17 cellular contexts compared by ENCODE assay signal in the genomic region with DNA sequence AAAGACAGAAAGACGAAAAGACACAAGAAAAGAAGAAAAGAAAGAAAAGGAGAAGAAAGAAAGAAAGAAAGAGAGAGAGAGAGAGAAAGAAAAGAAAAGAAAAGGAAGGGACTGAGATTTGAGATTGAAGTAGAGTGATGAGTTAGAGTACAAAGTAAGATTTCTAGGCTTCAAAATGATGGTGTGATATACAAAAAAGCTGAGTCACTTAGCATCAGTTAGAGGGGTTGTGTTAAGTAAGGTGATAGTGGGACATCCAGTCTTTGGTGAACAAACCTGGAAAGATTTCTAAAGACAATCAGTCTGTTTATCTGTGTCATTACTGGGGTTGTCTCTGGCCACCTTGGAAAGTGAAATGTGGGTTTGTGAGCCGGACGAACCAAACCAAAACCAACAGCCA. TPM values are rescaled to one million over a fixed set of nuclear protein-coding genes. Genes with fewer than 3 reads are reported as not detected.
DNase-seq lines count a peak whose midpoint lies in the region; ATAC-seq, FAIRE-seq and TF ChIP-seq lines count a peak whose summit lies in the region.
"Had no signal": no experiment of that assay in that cellular context is flagged by ENCODE, and none has a peak within 500 bp of the region (broad histone marks: within the 10 kb centered on the region; RNA-seq: fewer than 3 reads in every experiment).

No MANE protein-coding gene starts in this region.

- peak overlapping the region; percentile 65 for H2BK20ac ChIP-seq in IMR-90 (ENCODE audit: low read depth, low read length)

- WGBS in mammary epithelial cell (ENCODE audit: low coverage, missing lambda C conversion rate): 100% methylated on average over 2 of the region's 3 CpGs
- no CpG with 5 or more reads among the region's 3 CpGs for WGBS in IMR-90 (ENCODE audit: extremely low coverage in 2 of 2, insufficient read length in 1 of 2), 2 experiments
- WGBS in ovary, 3 donors: 89 to 97% (median 92%) methylated on average over 3 of the region's 3 CpGs

- H3K23ac ChIP-seq in IMR-90 (ENCODE audit: low read depth, low read length): peak overlapping the region; percentile 56; the same call in 1 of the 2 replicates

- no peaks in the 10 kb centered on the region for H3K79me1 ChIP-seq in IMR-90 (ENCODE audit: low read depth in 1 of 2, low read length in 2 of 2)

- H4K20me1 ChIP-seq in mammary epithelial cell (ENCODE audit: insufficient read depth, low read length) (no peaks in the 10 kb centered on the region), IMR-90 (ENCODE audit: insufficient read depth, low read length) (no peaks in the 10 kb centered on the region), osteoblast (ENCODE audit: insufficient read depth, low read length) (no peaks in the 10 kb centered on the region)
- H4K20me1 ChIP-seq: BLaER1 treated with 17β-estradiol and CSF1 and Interleukin-3, amounts not matched to agents 10 nM and 100 nM had no signal

- H3K36me3 Mint-ChIP-seq in MCF 10A (ENCODE audit: insufficient read depth, unreplicated experiment): peaks cover 10% of the 10 kb centered on the region
- H3K36me3 Mint-ChIP-seq: CD4-positive, CD25-positive, alpha-beta regulatory T cell had no signal

- intact Hi-C loops in mammary epithelial cell (cut with micrococcal nuclease): no loop called here
- intact Hi-C loops in MCF 10A (cut with micrococcal nuclease): no loop called here
- intact Hi-C loops in IMR-90 (cut with micrococcal nuclease): no loop called here
- intact Hi-C loops in ovary (cut with DNase I): no loop called here

- peaks cover 17% of the 10 kb centered on the region for H3K9me1 ChIP-seq in IMR-90 (ENCODE audit: insufficient read depth, low read length)

- H3K9ac ChIP-seq in mammary epithelial cell (ENCODE audit: insufficient read depth, low read length) (no peak overlapping the region), IMR-90 (ENCODE audit: low read depth, low read length) (no peak overlapping the region)
- H3K9ac ChIP-seq: BLaER1 treated with 17β-estradiol and CSF1 and Interleukin-3, amounts not matched to agents 10 nM and 100 nM had no signal

- no peak for TF ChIP-seq EP300 in ovary (IDR thresholded peaks at IDR 0.05)

- H3K4me2 ChIP-seq in mammary epithelial cell (ENCODE audit: insufficient read depth, low read depth, low read length) (no peak overlapping the region), IMR-90 (ENCODE audit: low read depth, low read length) (no peak overlapping the region), osteoblast (ENCODE audit: insufficient read depth, low read length) (no peak overlapping the region)
- H3K4me2 ChIP-seq: BLaER1 treated with 17β-estradiol and CSF1 and Interleukin-3, amounts not matched to agents 10 nM and 100 nM had no signal

- no peak for TF ChIP-seq RAD21 in IMR-90 (IDR thresholded peaks at IDR 0.05; ENCODE audit: low read length)

- H4K91ac ChIP-seq in IMR-90 (ENCODE audit: insufficient read depth, low read depth, low read length): peak overlapping the region; percentile 72; the same call in 1 of the 2 replicates

- no peaks in the 10 kb centered on the region for H3K36me3 ChIP-seq in mammary epithelial cell (ENCODE audit: insufficient read depth, low read length)
- H3K36me3 ChIP-seq in IMR-90 (ENCODE audit: control insufficient read depth, insufficient read depth, low read length): no peaks in the 10 kb centered on the region
- H3K36me3 ChIP-seq in bronchial epithelial cell (ENCODE audit: control insufficient read depth, insufficient read depth, low read length): no peaks in the 10 kb centered on the region
- no peaks in the 10 kb centered on the region for H3K36me3 ChIP-seq in osteoblast (ENCODE audit: insufficient read depth, low read length)
- H3K36me3 ChIP-seq in ovary: no peaks in the 10 kb centered on the region
- H3K36me3 ChIP-seq: BLaER1 treated with 17β-estradiol and CSF1 and Interleukin-3, amounts not matched to agents 10 nM and 100 nM had no signal

- no peak overlapping the region for H3K4me3 ChIP-seq in mammary epithelial cell (replicated peaks in 1 of 3; ENCODE audit: insufficient read depth in 1 of 3, low read depth in 2 of 3, low read length in 3 of 3)
- no peak overlapping the region for H3K4me3 ChIP-seq in IMR-90 (ENCODE audit: insufficient read depth, low read depth, low read length)
- no peak overlapping the region for H3K4me3 ChIP-seq in bronchial epithelial cell (ENCODE audit: low read depth, low read length)
- H3K4me3 ChIP-seq in osteoblast (ENCODE audit: insufficient read depth, low read length): no peak overlapping the region
- H3K4me3 ChIP-seq in ovary: no peak overlapping the region
- H3K4me3 ChIP-seq: BLaER1 treated with 17β-estradiol and CSF1 and Interleukin-3, amounts not matched to agents 10 nM and 100 nM; GM12878 had no signal

- H4K5ac ChIP-seq in IMR-90 (ENCODE audit: low read depth, low read length): peak overlapping the region; percentile 76; the same call in 1 of the 2 replicates

- H3K27me3 ChIP-seq in mammary epithelial cell (ENCODE audit: insufficient read depth, low read length) (no peaks in the 10 kb centered on the region), IMR-90 (ENCODE audit: control insufficient read depth, insufficient read depth, low read length) (no peaks in the 10 kb centered on the region), bronchial epithelial cell (ENCODE audit: control insufficient read depth, insufficient read depth, low read length) (no peaks in the 10 kb centered on the region), osteoblast (ENCODE audit: insufficient read depth, low read length) (no peaks in the 10 kb centered on the region), ovary (no peaks in the 10 kb centered on the region)
- H3K27me3 ChIP-seq: BLaER1 treated with 17β-estradiol and CSF1 and Interleukin-3, amounts not matched to agents 10 nM and 100 nM had no signal

- H3K4ac ChIP-seq in IMR-90 (ENCODE audit: low read depth, low read length): peak overlapping the region; percentile 97

- H4K8ac ChIP-seq in IMR-90 (ENCODE audit: low read depth in 2 of 2, low read length in 2 of 2): peak overlapping the region in 1 of 2 experiments; percentile 10; a peak in 3 of 4 replicates

- no peaks in the 10 kb centered on the region for H3K9me3 Mint-ChIP-seq in MCF 10A (ENCODE audit: unreplicated experiment)
- H3K9me3 Mint-ChIP-seq: H9 had no signal

- BruUV-seq in mammary epithelial cell (replicated peaks; lab: Mats Ljungman, UMichigan) (no TSS peak), MCF 10A (replicated peaks; lab: Mats Ljungman, UMichigan) (no TSS peak), IMR-90 (replicated peaks; lab: Mats Ljungman, UMichigan) (no TSS peak)

- H2AK5ac ChIP-seq in IMR-90 (ENCODE audit: low read depth, low read length): peak overlapping the region; percentile 2; the same call in 1 of the 2 replicates

- H3K4me1 Mint-ChIP-seq in MCF 10A (ENCODE audit: insufficient read depth, unreplicated experiment): peaks cover 22% of the 10 kb centered on the region
- H3K4me1 Mint-ChIP-seq: CD4-positive, CD25-positive, alpha-beta regulatory T cell; H9 had no signal

- H3K14ac ChIP-seq in IMR-90 (replicated peaks; ENCODE audit: low read depth, low read length): peak overlapping the region; percentile 3

- H3K4me1 ChIP-seq in mammary epithelial cell (ENCODE audit: insufficient read depth, low read length): peaks cover 32% of the 10 kb centered on the region
- H3K4me1 ChIP-seq in IMR-90 (ENCODE audit: control insufficient read depth, insufficient read depth, low read length): peaks cover 25% of the 10 kb centered on the region
- H3K4me1 ChIP-seq in osteoblast (ENCODE audit: insufficient read depth, low read length): peaks cover 12% of the 10 kb centered on the region
- peaks cover 3% of the 10 kb centered on the region for H3K4me1 ChIP-seq in ovary (ENCODE audit: insufficient read depth)

- peak overlapping the region; percentile 11 for H2BK5ac ChIP-seq in IMR-90 (ENCODE audit: low read depth, low read length, poor library complexity, severe bottlenecking)

- dilution Hi-C loops in mammary epithelial cell (cut with HindIII; ENCODE audit: low sequenced_read_pairs) (no loop called here), IMR-90 (cut with HindIII; ENCODE audit: low sequenced_read_pairs, unreplicated experiment) (no loop called here)

- no peak for ATAC-seq in IMR-90 (ENCODE audit: low read depth)
- ATAC-seq: GM12878 had no signal

- CTCF ChIA-PET in mammary epithelial cell (lab: Charles Lee; ENCODE audit: low non-redundant PET): no interaction called here
- CTCF ChIA-PET in MCF 10A (lab: Yijun Ruan, JAX): interaction anchor here (0.5 to 1.1 kb wide), 3 partner anchors 9 to 42 kb away, joined by 3 read pairs; no protein-coding TSS in a partner anchor
- CTCF ChIA-PET in IMR-90 (lab: Yijun Ruan, JAX): no interaction called here

- DNase-seq in mammary epithelial cell (no peak), MCF 10A (ENCODE audit: unreplicated experiment) (no peak), IMR-90 (no peak), bronchial epithelial cell (ENCODE audit: low read depth) (no peak), osteoblast (ENCODE audit: insufficient read length, low spot score, missing footprints) (no peak), ovary (no peak), DMS114 treated with DMSO at 0.1 percent for 48 hours (lab: John Stamatoyannopoulos, UW; ENCODE audit: unreplicated experiment) (no peak), anterior cingulate cortex (lab: John Stamatoyannopoulos, UW) (no peak)
- DNase-seq: 8988T; ACHN; CD4-positive, CD25-positive, alpha-beta regulatory T cell; GOT3; H9 had no signal

- in situ Hi-C loops in mammary epithelial cell (cut with MboI; ENCODE audit: low sequenced_read_pairs in 2 of 2) (loop anchor here in 1 of 2 donors (10.0 kb wide), 1 partner anchor 59 kb away; the partner anchor contains the start of gene C4orf36), IMR-90 (cut with MboI; ENCODE audit: low sequenced_read_pairs) (no loop called here)

- no peak overlapping the region for H3K27ac ChIP-seq in mammary epithelial cell (ENCODE audit: insufficient read depth, low read depth, low read length)
- H3K27ac ChIP-seq in IMR-90 (ENCODE audit: insufficient read depth, low read length): peak overlapping the region; percentile 60; the same call in 1 of the 2 replicates
- H3K27ac ChIP-seq in osteoblast (ENCODE audit: low read depth, low read length): no peak overlapping the region
- no peak overlapping the region for H3K27ac ChIP-seq in ovary
- H3K27ac ChIP-seq: BLaER1 treated with 17β-estradiol and CSF1 and Interleukin-3, amounts not matched to agents 10 nM and 100 nM had no signal

- TF ChIP-seq POLR2A in IMR-90 (IDR thresholded peaks at IDR 0.05; ENCODE audit: low read depth, low read length) (no peak), ovary (IDR thresholded peaks at IDR 0.05) (no peak)

- FAIRE-seq in bronchial epithelial cell (lab: Jason Lieb, UNC): peak; percentile 92
- FAIRE-seq: GM12878, GM18507 had no signal

- H2BK15ac ChIP-seq in IMR-90 (ENCODE audit: low read depth, low read length): peak overlapping the region; percentile 45; the same call in 2 of the 3 replicates

- H3K56ac ChIP-seq in IMR-90 (ENCODE audit: extremely low read depth, insufficient read depth, low read length): no peak overlapping the region

- no peaks in the 10 kb centered on the region for H3K9me3 ChIP-seq in mammary epithelial cell (replicated peaks; ENCODE audit: insufficient read depth, low read length)
- H3K9me3 ChIP-seq in IMR-90 (ENCODE audit: control insufficient read depth, insufficient read depth, low read length): no peaks in the 10 kb centered on the region
- no peaks in the 10 kb centered on the region for H3K9me3 ChIP-seq in osteoblast (ENCODE audit: low read depth, low read length)
- H3K9me3 ChIP-seq in ovary: no peaks in the 10 kb centered on the region
- H3K9me3 ChIP-seq: BLaER1 treated with 17β-estradiol and CSF1 and Interleukin-3, amounts not matched to agents 10 nM and 100 nM had no signal

- POLR2A ChIA-PET in MCF 10A (lab: Yijun Ruan, JAX) (no interaction called here), IMR-90 (lab: Charles Lee; ENCODE audit: unreplicated experiment) (no interaction called here)

- H3K18ac ChIP-seq in IMR-90 (ENCODE audit: low read depth, low read length): peak overlapping the region; percentile 96

- peak overlapping the region; percentile 42 for H2AFZ ChIP-seq in mammary epithelial cell (ENCODE audit: low read depth, low read length)
- H2AFZ ChIP-seq in IMR-90 (replicated peaks; ENCODE audit: low read length, poor library complexity): no peak overlapping the region
- peak overlapping the region; percentile 48 for H2AFZ ChIP-seq in osteoblast (ENCODE audit: low read length)

- no peak overlapping the region for H3K4me3 Mint-ChIP-seq in MCF 10A (ENCODE audit: unreplicated experiment)
- H3K4me3 Mint-ChIP-seq: CD4-positive, CD25-positive, alpha-beta regulatory T cell; H9 had no signal

- no peak overlapping the region for H2AK9ac ChIP-seq in IMR-90 (replicated peaks; ENCODE audit: low read depth, low read length, poor library complexity)

- H3K27me3 Mint-ChIP-seq in MCF 10A (ENCODE audit: insufficient read depth, unreplicated experiment): no peaks in the 10 kb centered on the region

- H3K79me2 ChIP-seq in mammary epithelial cell (ENCODE audit: insufficient read depth, low read length) (no peaks in the 10 kb centered on the region), osteoblast (ENCODE audit: insufficient read depth, low read length) (no peaks in the 10 kb centered on the region)

- peak overlapping the region; percentile 67 for H2BK120ac ChIP-seq in IMR-90 (ENCODE audit: low read depth, low read length)

- no peak overlapping the region for H3K27ac Mint-ChIP-seq in MCF 10A (ENCODE audit: low read depth, unreplicated experiment)
- H3K27ac Mint-ChIP-seq: CD4-positive, CD25-positive, alpha-beta regulatory T cell; H9 had no signal

- no peak for TF ChIP-seq CTCF in mammary epithelial cell (conservative IDR thresholded peaks at IDR 0.05 in 1 of 2, IDR thresholded peaks at IDR 0.05 in 1 of 2; ENCODE audit: extremely low read depth in 1 of 2, insufficient read depth in 1 of 2, low read depth in 1 of 2, low read length in 2 of 2)
- no peak for TF ChIP-seq CTCF in MCF 10A (IDR thresholded peaks at IDR 0.05; ENCODE audit: unreplicated experiment)
- TF ChIP-seq CTCF in IMR-90 (conservative IDR thresholded peaks at IDR 0.05; ENCODE audit: low read depth, low read length): no peak
- TF ChIP-seq CTCF in bronchial epithelial cell (IDR thresholded peaks at IDR 0.05; ENCODE audit: insufficient read depth, low read length, severe bottlenecking): no peak
- TF ChIP-seq CTCF in osteoblast (IDR thresholded peaks at IDR 0.05; ENCODE audit: extremely low read depth, low read depth, low read length): no peak
- no peak for TF ChIP-seq CTCF in ovary (IDR thresholded peaks at IDR 0.05)

RNA-seq across cellular contexts. Expression of gene SLC10A6, which starts 13.5 kb away (rescaled TPM):
- total RNA-seq in mammary epithelial cell (1 to 10 TPM in 1 of 2 donors, under 1 TPM in 1; 0.67 to 1.9 TPM), MCF 10A (2022) (not detected in 2 replicates), IMR-90 (2012; rRNA removed) (not detected in 2 replicates), bronchial epithelial cell (10.9 and 12.1 TPM in 2 replicates), osteoblast (not detected in 2 replicates), ovary (under 1 TPM in 3 of 7 donors, not detected in 4; 0.25 to 0.36 (median 0.27) TPM)
- polyA plus RNA-seq in mammary epithelial cell (0.40 TPM), IMR-90 (2012; rRNA removed) (not detected in 2 replicates), ovary (under 1 TPM; 0.05 to 0.72 TPM)
- polyA minus RNA-seq in mammary epithelial cell: not detected
- not detected in 2 replicates for polyA plus RNA-seq in IMR-90 (2012; cell fraction: cytosol; rRNA removed)
- polyA plus RNA-seq in IMR-90 (2012; cell fraction: nucleus; rRNA removed; ENCODE audit: low replicate concordance): 0.06 TPM in 1 of 2 replicates, not detected in the other
- total RNA-seq: CD4-positive, CD25-positive, alpha-beta regulatory T cell; Daoy; GM12878; H9 had no signal
- polyA plus RNA-seq: CD4-positive, CD25-positive, alpha-beta regulatory T cell had no signal

RNA-seq across cellular contexts. Expression of gene C4orf36, which starts 56.5 kb away (rescaled TPM):
- total RNA-seq in mammary epithelial cell (1 to 10 TPM; 2.7 to 5.7 TPM), MCF 10A (2022) (2.9 and 3.5 TPM in 2 replicates), IMR-90 (2012; rRNA removed) (0.18 and 0.28 TPM in 2 replicates), bronchial epithelial cell (1.8 and 2.4 TPM in 2 replicates), osteoblast (0.72 and 0.88 TPM in 2 replicates), ovary (1 to 10 TPM in 4 of 7 donors, under 1 TPM in 1, not detected in 2; 0.74 to 4.3 (median 2.0) TPM)
- polyA plus RNA-seq in mammary epithelial cell (3.0 TPM), IMR-90 (2012; rRNA removed) (0.29 and 0.41 TPM in 2 replicates), ovary (1 to 10 TPM; 1.4 to 1.6 TPM)
- 36.6 TPM for polyA minus RNA-seq in mammary epithelial cell
- polyA plus RNA-seq in IMR-90 (2012; cell fraction: cytosol; rRNA removed): 0.76 TPM in 1 of 2 replicates, not detected in the other
- 0.08 and 0.53 TPM in 2 replicates for polyA plus RNA-seq in IMR-90 (2012; cell fraction: nucleus; rRNA removed; ENCODE audit: low replicate concordance)
- total RNA-seq: CD4-positive, CD25-positive, alpha-beta regulatory T cell had no signal
- polyA plus RNA-seq: CD4-positive, CD25-positive, alpha-beta regulatory T cell had no signal
